In genomic region chr14:24801024-24801423, GRCh38 we compare ENCODE assay signal across 29 cellular contexts.
"Had no signal": no experiment of that assay in that cellular context is flagged by ENCODE, and none has a peak within 500 bp of the region (broad histone marks: within the 10 kb centered on the region; RNA-seq: fewer than 3 reads in every experiment).

No MANE protein-coding gene starts in this region.

- H3K36me3 ChIP-seq: colonic mucosa, esophagus muscularis mucosa, esophagus squamous epithelium, gastrocnemius medialis, gastroesophageal sphincter, heart left ventricle, heart right ventricle had no signal

- H3K27me3 ChIP-seq: colonic mucosa, dorsolateral prefrontal cortex, esophagus muscularis mucosa, esophagus squamous epithelium, gastrocnemius medialis, gastroesophageal sphincter, heart left ventricle, heart right ventricle had no signal

- H3K4me3 ChIP-seq: colonic mucosa, coronary artery, dorsolateral prefrontal cortex, esophagus muscularis mucosa, esophagus squamous epithelium, gastrocnemius medialis, gastroesophageal sphincter, heart left ventricle, heart right ventricle had no signal

- ATAC-seq: effector memory CD8-positive, alpha-beta T cell; esophagus mucosa; foreskin keratinocyte; gastrocnemius medialis; gastroesophageal sphincter; heart left ventricle; heart right ventricle had no signal

- FAIRE-seq: colon, endometrium, endothelial cell of umbilical vein, frontal cortex had no signal

- H3K9me3 Mint-ChIP-seq: dendritic cell treated with granulocyte-macrophage colony-stimulating factor and Interleukin-4, amounts not matched to agents 40 ng/mL and 50 ng/mL, for 4 days; endodermal cell had no signal

- H3K27me3 Mint-ChIP-seq: dendritic cell treated with granulocyte-macrophage colony-stimulating factor and Interleukin-4, amounts not matched to agents 40 ng/mL and 50 ng/mL, for 4 days had no signal

- H3K4me3 Mint-ChIP-seq: dendritic cell treated with granulocyte-macrophage colony-stimulating factor and Interleukin-4, amounts not matched to agents 40 ng/mL and 50 ng/mL, for 4 days; effector memory CD8-positive, alpha-beta T cell; endodermal cell had no signal

- DNase-seq: colonic mucosa; cortex of kidney; dermis blood vessel endothelial cell; dorsolateral prefrontal cortex; effector CD4-positive, alpha-beta T cell; effector CD8-positive, alpha-beta T cell; effector memory CD4-positive, alpha-beta T cell; effector memory CD8-positive, alpha-beta T cell; endodermal cell; erythroblast; esophagus squamous epithelium; foreskin fibroblast; foreskin keratinocyte; foreskin melanocyte; gastrocnemius medialis; glutamatergic neuron; head of caudate nucleus; heart left ventricle; heart right ventricle had no signal

- H3K9me3 ChIP-seq: colonic mucosa, esophagus muscularis mucosa, esophagus squamous epithelium, gastrocnemius medialis, gastroesophageal sphincter, heart left ventricle, heart right ventricle had no signal

- H3K27ac Mint-ChIP-seq: dendritic cell treated with granulocyte-macrophage colony-stimulating factor and Interleukin-4, amounts not matched to agents 40 ng/mL and 50 ng/mL, for 4 days; effector memory CD8-positive, alpha-beta T cell; endodermal cell had no signal

- H3K27ac ChIP-seq: colonic mucosa, coronary artery, dorsolateral prefrontal cortex, epithelial cell of prostate, esophagus muscularis mucosa, esophagus squamous epithelium, foreskin keratinocyte, gastrocnemius medialis, gastroesophageal sphincter, heart left ventricle, heart right ventricle had no signal

- H3K4me1 ChIP-seq: colonic mucosa, esophagus squamous epithelium, foreskin keratinocyte, gastrocnemius medialis had no signal
